Comparison of ENCODE assay signal across 13 cellular contexts in the genomic region with DNA sequence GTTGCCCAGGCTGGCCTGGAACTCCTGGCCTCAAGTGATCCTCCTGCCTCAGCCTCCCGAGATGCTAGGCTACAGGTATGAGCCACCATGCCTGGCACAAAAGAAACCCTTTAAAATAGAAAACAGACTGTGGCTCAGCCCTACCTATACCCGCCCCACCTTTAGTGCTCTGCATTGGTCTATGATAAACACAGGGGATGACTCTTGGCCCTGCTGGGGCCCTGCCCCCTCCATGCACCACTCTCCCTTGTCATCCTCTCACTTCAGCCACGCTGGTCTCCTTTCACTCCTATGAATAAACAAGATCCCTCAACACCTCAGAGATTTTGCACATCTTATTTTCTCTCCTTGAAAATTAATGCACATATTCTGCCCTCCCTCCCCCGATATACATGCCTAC.
DNase-seq lines count a peak whose midpoint lies in the region; ATAC-seq and TF ChIP-seq lines count a peak whose summit lies in the region.
"Had no signal": no experiment of that assay in that cellular context is flagged by ENCODE, and none has a peak within 500 bp of the region (broad histone marks: within the 10 kb centered on the region; RNA-seq: fewer than 3 reads in every experiment).

No MANE protein-coding gene starts in this region.

- peak overlapping the region; percentile 31 for H3K4me3 Mint-ChIP-seq in activated naive CD4-positive, alpha-beta T cell treated with anti-CD3 and anti-CD28 coated beads, Interleukin-2, amount 50 U/mL, for 24 hours
- H3K4me3 Mint-ChIP-seq in progenitor cell of endocrine pancreas (ENCODE audit: low read depth) = no peak overlapping the region
- H3K4me3 Mint-ChIP-seq: nephron progenitor cell had no signal

- TF ChIP-seq CTCF in left lung (IDR thresholded peaks at IDR 0.05) (no peak), progenitor cell of endocrine pancreas (IDR thresholded peaks at IDR 0.05; ENCODE audit: unreplicated experiment) (no peak)

- H3K36me3 Mint-ChIP-seq in activated naive CD4-positive, alpha-beta T cell treated with anti-CD3 and anti-CD28 coated beads, Interleukin-2, amount 50 U/mL, for 24 hours = peaks cover 4% of the 10 kb centered on the region
- no peaks in the 10 kb centered on the region for H3K36me3 Mint-ChIP-seq in progenitor cell of endocrine pancreas (ENCODE audit: insufficient read depth)

- H3K27me3 ChIP-seq in left lung = no peaks in the 10 kb centered on the region
- no peaks in the 10 kb centered on the region for H3K27me3 ChIP-seq in stomach smooth muscle (ENCODE audit: control insufficient read depth in 1 of 2, insufficient read depth in 2 of 2, low read length in 2 of 2)

- H3K4me1 Mint-ChIP-seq in activated naive CD4-positive, alpha-beta T cell treated with anti-CD3 and anti-CD28 coated beads, Interleukin-2, amount 50 U/mL, for 24 hours = peaks cover 2% of the 10 kb centered on the region
- peaks cover 10% of the 10 kb centered on the region for H3K4me1 Mint-ChIP-seq in progenitor cell of endocrine pancreas (ENCODE audit: low read depth)

- H3K9ac ChIP-seq in stomach smooth muscle (ENCODE audit: low read length in 2 of 2) = no peak overlapping the region

- H3K9me3 Mint-ChIP-seq in activated naive CD4-positive, alpha-beta T cell treated with anti-CD3 and anti-CD28 coated beads, Interleukin-2, amount 50 U/mL, for 24 hours = no peaks in the 10 kb centered on the region
- no peaks in the 10 kb centered on the region for H3K9me3 Mint-ChIP-seq in progenitor cell of endocrine pancreas (ENCODE audit: low read depth)
- H3K9me3 Mint-ChIP-seq: nephron progenitor cell had no signal

- H3K36me3 ChIP-seq in left lung (peaks cover 0 to 10% of the 10 kb centered on the region in 2 donors), stomach smooth muscle (ENCODE audit: control insufficient read depth in 2 of 2, insufficient read depth in 2 of 2, low read length in 2 of 2) (peaks cover 2 to 7% of the 10 kb centered on the region in 2 donors)

- H3K4me1 ChIP-seq in left lung = peaks cover 25 to 72% of the 10 kb centered on the region in 2 donors
- H3K4me1 ChIP-seq in stomach smooth muscle (ENCODE audit: control insufficient read depth, insufficient read depth, low read length) = peaks cover 36% of the 10 kb centered on the region

- no peak for DNase-seq in activated naive CD4-positive, alpha-beta T cell treated with anti-CD3 and anti-CD28 coated beads, Interleukin-2, amount 50 U/mL, for 16 hours
- DNase-seq in activated CD8-positive, alpha-beta memory T cell treated with anti-CD3 and anti-CD28 coated beads, Interleukin-2, amount 50 U/mL, for 48 hours = peak; percentile 39
- DNase-seq in left lung (no peak), progenitor cell of endocrine pancreas (ENCODE audit: low spot score, unreplicated experiment) (no peak)
- DNase-seq: activated effector memory CD4-positive, alpha-beta T cell treated with Interleukin-2 at 50 U/mL for 16 hours; DMS53; NCI-H226; nephron progenitor cell; PC-9 had no signal

- ATAC-seq in left lung = no peak
- no peak for ATAC-seq in GM21515 (IDR thresholded peaks at IDR 0.05; ENCODE audit: unreplicated experiment)
- ATAC-seq in HG03442 (IDR thresholded peaks at IDR 0.05; ENCODE audit: unreplicated experiment) = no peak

- H3K4me3 ChIP-seq in left lung = no peak overlapping the region
- H3K4me3 ChIP-seq in stomach smooth muscle (ENCODE audit: low read length in 2 of 2) = peak overlapping the region in 1 of 2 donors; percentile 2
- H3K4me3 ChIP-seq: PC-9 had no signal

- H3K9me3 ChIP-seq in left lung (no peaks in the 10 kb centered on the region), stomach smooth muscle (ENCODE audit: control insufficient read depth in 2 of 2, low read length in 2 of 2) (no peaks in the 10 kb centered on the region)

- peak overlapping the region; percentile 69 to 70 for H3K27ac ChIP-seq in left lung
- peak overlapping the region; percentile 50 for H3K27ac ChIP-seq in stomach smooth muscle (ENCODE audit: low read length)
- H3K27ac ChIP-seq: PC-9 had no signal

- peak overlapping the region; percentile 94 for H3K27ac Mint-ChIP-seq in activated naive CD4-positive, alpha-beta T cell treated with anti-CD3 and anti-CD28 coated beads, Interleukin-2, amount 50 U/mL, for 24 hours
- no peak overlapping the region for H3K27ac Mint-ChIP-seq in progenitor cell of endocrine pancreas
- H3K27ac Mint-ChIP-seq: nephron progenitor cell had no signal

- intact Hi-C loops in left lung (cut with DNase I) = no loop called here

- no peaks in the 10 kb centered on the region for H3K27me3 Mint-ChIP-seq in activated naive CD4-positive, alpha-beta T cell treated with anti-CD3 and anti-CD28 coated beads, Interleukin-2, amount 50 U/mL, for 24 hours
- peaks cover 6% of the 10 kb centered on the region for H3K27me3 Mint-ChIP-seq in progenitor cell of endocrine pancreas
